ENCODE assay signal across 23 cellular contexts in genomic region chr5:152642880-152643279, GRCh38.
"Had no signal": no experiment of that assay in that cellular context is flagged by ENCODE, and none has a peak within 500 bp of the region (broad histone marks: within the 10 kb centered on the region; RNA-seq: fewer than 3 reads in every experiment).

No MANE protein-coding gene starts in this region.

- H3K4me3 Mint-ChIP-seq: dendritic cell treated with granulocyte-macrophage colony-stimulating factor and Interleukin-4, amounts not matched to agents 40 ng/mL and 50 ng/mL, for 4 days; effector memory CD8-positive, alpha-beta T cell; endodermal cell had no signal

- H3K9me3 Mint-ChIP-seq: dendritic cell treated with granulocyte-macrophage colony-stimulating factor and Interleukin-4, amounts not matched to agents 40 ng/mL and 50 ng/mL, for 4 days; endodermal cell had no signal

- DNase-seq: colonic mucosa; cortex of kidney; effector CD8-positive, alpha-beta T cell; effector memory CD8-positive, alpha-beta T cell; endodermal cell; erythroblast; esophagus squamous epithelium; foreskin fibroblast; foreskin melanocyte; gastrocnemius medialis; glutamatergic neuron; head of caudate nucleus; heart right ventricle; hippocampal formation; left cardiac atrium; left lung; left ventricle myocardium superior; lower lobe of right lung; mesenchymal stem cell; midbrain had no signal

- H3K27ac ChIP-seq: colonic mucosa, epithelial cell of prostate, esophagus squamous epithelium, gastrocnemius medialis, heart right ventricle, left lung, lower lobe of right lung had no signal

- H3K27me3 Mint-ChIP-seq: dendritic cell treated with granulocyte-macrophage colony-stimulating factor and Interleukin-4, amounts not matched to agents 40 ng/mL and 50 ng/mL, for 4 days; effector memory CD8-positive, alpha-beta T cell had no signal

- H3K27ac Mint-ChIP-seq: dendritic cell treated with granulocyte-macrophage colony-stimulating factor and Interleukin-4, amounts not matched to agents 40 ng/mL and 50 ng/mL, for 4 days; effector memory CD8-positive, alpha-beta T cell; endodermal cell had no signal

- H3K4me3 ChIP-seq: colonic mucosa, esophagus squamous epithelium, gastrocnemius medialis, heart right ventricle, left lung, lower lobe of right lung had no signal

- H3K4me1 ChIP-seq: colonic mucosa, left lung, lower lobe of right lung had no signal

- H3K27me3 ChIP-seq: colonic mucosa, esophagus squamous epithelium, gastrocnemius medialis, heart right ventricle, left lung had no signal

- H3K9me3 ChIP-seq: colonic mucosa, esophagus squamous epithelium, gastrocnemius medialis, heart right ventricle, left lung, lower lobe of right lung had no signal

- ATAC-seq: effector memory CD8-positive, alpha-beta T cell; esophagus mucosa; gastrocnemius medialis; heart right ventricle; left cardiac atrium; left lung; left ventricle myocardium superior; lower lobe of right lung had no signal

- H3K36me3 ChIP-seq: colonic mucosa, esophagus squamous epithelium, gastrocnemius medialis, heart right ventricle, left lung, lower lobe of right lung had no signal
